Comparison of ENCODE assay signal across 17 cellular contexts in genomic region chr9:87263291-87263690, GRCh38.
DNase-seq lines count a peak whose midpoint lies in the region; ATAC-seq, FAIRE-seq and TF ChIP-seq lines count a peak whose summit lies in the region.
"Had no signal": no experiment of that assay in that cellular context is flagged by ENCODE, and none has a peak within 500 bp of the region (broad histone marks: within the 10 kb centered on the region; RNA-seq: fewer than 3 reads in every experiment).

No MANE protein-coding gene starts in this region.

- H2BK120ac ChIP-seq in H1 (replicated peaks; ENCODE audit: low read depth, low read length) (no peak overlapping the region), mesenchymal stem cell (ENCODE audit: low read depth, low read length) (no peak overlapping the region)

- H4K8ac ChIP-seq in H1 (ENCODE audit: extremely low read depth, insufficient read depth, low read length) (peak overlapping the region; percentile 78; the same call in 1 of the 2 replicates), mesenchymal stem cell (ENCODE audit: low read length) (peak overlapping the region; percentile 29)

- H3K18ac ChIP-seq in H1 (ENCODE audit: extremely low read depth, low read length) (no peak overlapping the region), mesenchymal stem cell (ENCODE audit: low read depth in 1 of 2, low read length in 2 of 2) (no peak overlapping the region)

- POLR2A ChIA-PET in H1 (lab: Charles Lee; ENCODE audit: partially characterized antibody), result no interaction called here

- H4K91ac ChIP-seq in H1 (replicated peaks; ENCODE audit: insufficient read length, low read length) (no peak overlapping the region), mesenchymal stem cell (ENCODE audit: low read length) (no peak overlapping the region)

- no peak for TF ChIP-seq EP300 in H1 (IDR thresholded peaks at IDR 0.05; ENCODE audit: borderline replicate concordance in 1 of 2, low read depth in 2 of 2, low read length in 2 of 2)

- H3K4me3 ChIP-seq in LNCaP clone FGC (ENCODE audit: low read depth, low read length) (no peak overlapping the region), H1 (ENCODE audit: extremely low read depth in 1 of 4, insufficient read depth in 2 of 4, low read depth in 3 of 4, low read length in 4 of 4) (no peak overlapping the region), mesenchymal stem cell (ENCODE audit: insufficient read depth in 1 of 2, low read depth in 1 of 2, low read length in 2 of 2) (no peak overlapping the region)
- H3K4me3 ChIP-seq: thyroid gland had no signal

- H3K9ac ChIP-seq in H1 (replicated peaks in 1 of 4; ENCODE audit: extremely low read depth in 1 of 4, low read depth in 3 of 4, low read length in 3 of 4) (no peak overlapping the region), mesenchymal stem cell (ENCODE audit: low read length) (no peak overlapping the region)

- DNase-seq in LNCaP clone FGC (ENCODE audit: low read depth), result no peak
- DNase-seq in H1 (ENCODE audit: low read depth in 1 of 2, low spot score in 2 of 2), result peak; percentile 66 to 92
- no peak for DNase-seq in mesenchymal stem cell
- no peak for DNase-seq in activated naive CD4-positive, alpha-beta T cell treated with anti-CD3 and anti-CD28 coated beads, Interleukin-2, amount 50 U/mL, for 72 hours (ENCODE audit: low spot score in 2 of 2)
- no peak for DNase-seq in NCI-H146 (lab: John Stamatoyannopoulos, UW)
- no peak for DNase-seq in D341Med (ENCODE audit: low spot score)
- DNase-seq: activated effector memory CD4-positive, alpha-beta T cell treated with Interleukin-2 at 50 U/mL for 16 hours; COR-L47; effector CD8-positive, alpha-beta T cell; naive thymus-derived CD4-positive, alpha-beta T cell; NCI-H1436; stimulated activated naive CD4-positive, alpha-beta T cell; thyroid gland had no signal

- H3K56ac ChIP-seq in H1 (replicated peaks; ENCODE audit: insufficient read length, low read depth, low read length), result no peak overlapping the region

- H2AK5ac ChIP-seq in H1 (ENCODE audit: low read depth, low read length), result no peak overlapping the region
- no peak overlapping the region for H2AK5ac ChIP-seq in mesenchymal stem cell (ENCODE audit: low read length, severe bottlenecking)

- no peaks in the 10 kb centered on the region for H3K27me3 ChIP-seq in H1 (replicated peaks in 1 of 4; ENCODE audit: control insufficient read depth in 3 of 4, extremely low read depth in 1 of 4, insufficient read depth in 3 of 4, low read length in 3 of 4)
- no peaks in the 10 kb centered on the region for H3K27me3 ChIP-seq in mesenchymal stem cell (ENCODE audit: control insufficient read depth in 1 of 2, insufficient read depth in 1 of 2, low read length in 2 of 2)
- H3K27me3 ChIP-seq: thyroid gland had no signal

- 53% methylated on average over 9 of the region's 9 CpGs; no CpG with 5 or more reads in 1 of the 2 experiments for WGBS in H1 (ENCODE audit: extremely low coverage in 1 of 2, insufficient coverage in 1 of 2, insufficient read length in 1 of 2, insufficient replicate concordance in 2 of 2, low coverage in 1 of 2, low lambda C conversion rate in 2 of 2, missing lambda C conversion rate in 1 of 2), 2 experiments
- 74% methylated on average over 9 of the region's 9 CpGs for WGBS in mesenchymal stem cell

- H2AFZ ChIP-seq in H1 (ENCODE audit: low read length) (peak overlapping the region; percentile 90; the same call in 1 of the 2 replicates), mesenchymal stem cell (ENCODE audit: low read depth, low read length) (no peak overlapping the region)

- no peak overlapping the region for H3K23ac ChIP-seq in H1 (ENCODE audit: insufficient read length)
- H3K23ac ChIP-seq in mesenchymal stem cell (ENCODE audit: low read length in 2 of 2), result no peak overlapping the region

- no peak overlapping the region for H2BK20ac ChIP-seq in H1 (ENCODE audit: low read length)

- H3K79me1 ChIP-seq in H1 (ENCODE audit: low read depth, low read length) (no peaks in the 10 kb centered on the region), mesenchymal stem cell (replicated peaks; ENCODE audit: low read length, poor library complexity, severe bottlenecking) (no peaks in the 10 kb centered on the region)

- H4K20me1 ChIP-seq in H1 (replicated peaks in 1 of 2; ENCODE audit: control insufficient read depth in 1 of 2, insufficient read depth in 2 of 2, low read length in 2 of 2), result no peaks in the 10 kb centered on the region

- H3K27ac ChIP-seq in H1 (ENCODE audit: low read depth, low read length), result no peak overlapping the region
- H3K27ac ChIP-seq in mesenchymal stem cell (ENCODE audit: low read length, poor library complexity, severe bottlenecking), result no peak overlapping the region
- H3K27ac ChIP-seq: RWPE1, thyroid gland had no signal

- H2BK5ac ChIP-seq in H1 (ENCODE audit: low read depth, low read length), result no peak overlapping the region
- H2BK5ac ChIP-seq in mesenchymal stem cell (ENCODE audit: low read depth, low read length, poor library complexity, severe bottlenecking), result no peak overlapping the region

- no peaks in the 10 kb centered on the region for H3K36me3 ChIP-seq in H1 (ENCODE audit: control insufficient read depth in 2 of 4, insufficient read depth in 4 of 4, low read length in 3 of 4)
- H3K36me3 ChIP-seq in mesenchymal stem cell (ENCODE audit: control insufficient read depth in 1 of 2, insufficient read depth in 2 of 2, low read depth in 1 of 2, low read length in 2 of 2), result peaks cover 0 to 2% of the 10 kb centered on the region in 2 experiments
- H3K36me3 ChIP-seq: thyroid gland had no signal

- no peaks in the 10 kb centered on the region for H3K23me2 ChIP-seq in H1 (ENCODE audit: low read depth, low read length)

- TF ChIP-seq CTCF in GM12872 (IDR thresholded peaks at IDR 0.05; ENCODE audit: insufficient read depth, low read depth, low read length) (peak; percentile 31; the same call in 1 of the 3 replicates), LNCaP clone FGC (IDR thresholded peaks at IDR 0.05; ENCODE audit: control insufficient read depth, extremely low read depth, insufficient read depth) (peak; percentile 25; the same call in 1 of the 2 replicates), H1 (IDR thresholded peaks at IDR 0.05; ENCODE audit: control extremely low read depth in 1 of 3, insufficient read depth in 1 of 3, low read depth in 1 of 3, low read length in 3 of 3) (peak; percentile 76 to 85 (median 77))

- H3K27ac Mint-ChIP-seq in activated naive CD4-positive, alpha-beta T cell treated with anti-CD3 and anti-CD28 coated beads, Interleukin-2, amount 50 U/mL, for 72 hours, result no peak overlapping the region
- H3K27ac Mint-ChIP-seq: naive thymus-derived CD4-positive, alpha-beta T cell had no signal

- H3K9me3 ChIP-seq in H1 (ENCODE audit: insufficient read depth in 2 of 2, low read depth in 1 of 2, low read length in 1 of 2) (0 out of 4 replicates have a peak, but pooled peaks cover 0 to 4% of the 10 kb centered on the region in 2 experiments), mesenchymal stem cell (ENCODE audit: control insufficient read depth, low read length) (no peaks in the 10 kb centered on the region)
- H3K9me3 ChIP-seq: thyroid gland had no signal

- CTCF ChIA-PET in H1 (lab: Charles Lee; ENCODE audit: partially characterized antibody), result interaction anchor here (0.6 to 1.7 kb wide), 9 partner anchors 9 to 829 kb away, joined by 3 to 6 read pairs (median 3); no protein-coding TSS in a partner anchor

- H3K4me2 ChIP-seq in H1 (ENCODE audit: insufficient read depth in 1 of 2, low read depth in 2 of 2, low read length in 2 of 2) (no peak overlapping the region), mesenchymal stem cell (ENCODE audit: low read length, poor library complexity, severe bottlenecking) (no peak overlapping the region)

- H3K14ac ChIP-seq in H1 (ENCODE audit: insufficient read length) (no peak overlapping the region), mesenchymal stem cell (ENCODE audit: low read length in 2 of 2) (peak overlapping the region in 1 of 2 experiments; percentile 77)

- peak; percentile 89 for FAIRE-seq in H1 (lab: Jason Lieb, UNC)
- FAIRE-seq: HTR-8/SVneo, islet of Langerhans had no signal

- no peak overlapping the region; the same call in 1 of the 2 replicates for H2BK12ac ChIP-seq in H1 (ENCODE audit: low read depth, low read length)
- no peak overlapping the region for H2BK12ac ChIP-seq in mesenchymal stem cell (ENCODE audit: low read length in 2 of 2)

- no peak for TF ChIP-seq POLR2A in H1 (IDR thresholded peaks at IDR 0.05; ENCODE audit: control extremely low read depth in 1 of 2, low read depth in 2 of 2, low read length in 2 of 2)

- H4K5ac ChIP-seq in H1 (ENCODE audit: insufficient read length, low read depth, low read length), result no peak overlapping the region

- H3K79me2 ChIP-seq in H1 (ENCODE audit: control insufficient read depth in 1 of 2, insufficient read depth in 2 of 2, low read length in 2 of 2), result no peaks in the 10 kb centered on the region

- H3K4ac ChIP-seq in H1 (replicated peaks; ENCODE audit: insufficient read length, low read depth, low read length) (no peak overlapping the region), mesenchymal stem cell (ENCODE audit: low read depth in 1 of 2, low read length in 2 of 2) (no peak overlapping the region)

- ATAC-seq in activated naive CD4-positive, alpha-beta T cell treated with anti-CD3 and anti-CD28 coated beads, Interleukin-2, amount 50 U/mL, for 72 hours, result no peak
- ATAC-seq: naive thymus-derived CD4-positive, alpha-beta T cell had no signal

- H2BK15ac ChIP-seq in H1 (ENCODE audit: low read length), result no peak overlapping the region
- no peak overlapping the region for H2BK15ac ChIP-seq in mesenchymal stem cell (ENCODE audit: low read depth, poor library complexity, severe bottlenecking)

- peak; percentile 77 to 86 for TF ChIP-seq RAD21 in H1 (IDR thresholded peaks at IDR 0.05 in 1 of 2, conservative IDR thresholded peaks at IDR 0.05 in 1 of 2; ENCODE audit: low read depth in 2 of 2, low read length in 2 of 2)

- H3K9me3 Mint-ChIP-seq in activated naive CD4-positive, alpha-beta T cell treated with anti-CD3 and anti-CD28 coated beads, Interleukin-2, amount 50 U/mL, for 72 hours, result no peaks in the 10 kb centered on the region

- no peaks in the 10 kb centered on the region for H3K36me3 Mint-ChIP-seq in activated naive CD4-positive, alpha-beta T cell treated with anti-CD3 and anti-CD28 coated beads, Interleukin-2, amount 50 U/mL, for 72 hours
- H3K36me3 Mint-ChIP-seq: naive thymus-derived CD4-positive, alpha-beta T cell had no signal

- H3K4me1 ChIP-seq in H1 (replicated peaks in 1 of 4; ENCODE audit: control insufficient read depth in 3 of 4, insufficient read depth in 4 of 4, low read length in 3 of 4) (no peaks in the 10 kb centered on the region), mesenchymal stem cell (ENCODE audit: control insufficient read depth, insufficient read depth, low read depth, low read length) (no peaks in the 10 kb centered on the region)
- H3K4me1 ChIP-seq: thyroid gland had no signal

TF ChIP-seq in H1, 55 proteins besides CTCF, POLR2A, EP300 and RAD21:
- TF ChIP-seq KDM5A (IDR thresholded peaks at IDR 0.05; ENCODE audit: low read length), result no peak
- peak; percentile 76 for TF ChIP-seq YY1 (IDR thresholded peaks at IDR 0.05; ENCODE audit: low read depth, low read length)
- TF ChIP-seq KDM1A (IDR thresholded peaks at IDR 0.05; ENCODE audit: borderline replicate concordance, low read length), result peak; percentile 40; the same call in 1 of the 2 replicates

Comparison
In these comparisons a context has a peak if more than half of its experiments do, and no peak if none do; other contexts are left out.
1. CTCF ChIP-seq: peak in every context shown above with its lines; median percentile 77 in H1; 31 in GM12872; 25 in LNCaP clone FGC.
2. DNase-seq: peak in H1 (2 of 2); none in LNCaP clone FGC (single experiment), mesenchymal stem cell (single experiment), activated naive CD4-positive, alpha-beta T cell treated with anti-CD3 and anti-CD28 coated beads, Interleukin-2, amount 50 U/mL, for 72 hours (0 of 2), NCI-H146 (single experiment) and D341Med (single experiment).